Comparison of ENCODE assay signal across 10 cellular contexts in genomic region chr14:68643673-68644072, GRCh38.
"Had no signal": no experiment of that assay in that cellular context is flagged by ENCODE, and none has a peak within 500 bp of the region (broad histone marks: within the 10 kb centered on the region; RNA-seq: fewer than 3 reads in every experiment).

No MANE protein-coding gene starts in this region.

- H3K36me3 ChIP-seq: neutrophil, transverse colon had no signal

- FAIRE-seq: islet of Langerhans had no signal

- DNase-seq: activated CD4-positive, alpha-beta T cell treated with anti-CD3 and anti-CD28 coated beads, Interleukin-2, amount 50 U/mL, for 1 hour; activated CD4-positive, CD25-positive, alpha-beta regulatory T cell; activated gamma-delta T cell treated with Interleukin-2 at 50 U/mL for 16 hours; activated T-cell treated with anti-CD3 and anti-CD28 coated beads, Interleukin-2, amount 50 U/mL, for 4 hours; erythroblast; stimulated activated naive CD4-positive, alpha-beta T cell; transverse colon had no signal

- ATAC-seq: activated T-cell treated with anti-CD3 and anti-CD28 coated beads, Interleukin-2, amount 50 U/mL, for 4 hours had no signal

- H3K27me3 ChIP-seq: neutrophil, transverse colon had no signal

- H3K27ac ChIP-seq: neutrophil, SK-N-MC had no signal

- H3K4me3 ChIP-seq: SK-N-MC, transverse colon had no signal

- H3K9me3 ChIP-seq: neutrophil had no signal
